ENCODE assay signal across 24 cellular contexts in genomic region chr2:65263257-65263656, GRCh38. TPM values are rescaled to one million over a fixed set of nuclear protein-coding genes. Genes with fewer than 3 reads are reported as not detected.
DNase-seq lines count a peak whose midpoint lies in the region; ATAC-seq and TF ChIP-seq lines count a peak whose summit lies in the region.
"Had no signal": no experiment of that assay in that cellular context is flagged by ENCODE, and none has a peak within 500 bp of the region (broad histone marks: within the 10 kb centered on the region; RNA-seq: fewer than 3 reads in every experiment).

No MANE protein-coding gene starts in this region.

- peak overlapping the region; percentile 39 for H3K27ac ChIP-seq in ACC112 (ENCODE audit: low read depth, low read length)
- H3K27ac ChIP-seq in IMR-90 (ENCODE audit: insufficient read depth, low read length) = no peak overlapping the region
- peak overlapping the region; percentile 13 for H3K27ac ChIP-seq in epithelial cell of prostate
- H3K27ac ChIP-seq in smooth muscle cell (ENCODE audit: low read depth) = peak overlapping the region; percentile 2
- H3K27ac ChIP-seq: BLaER1 treated with 17β-estradiol and CSF1 and Interleukin-3, amounts not matched to agents 10 nM and 100 nM had no signal

- CTCF ChIA-PET in IMR-90 (lab: Yijun Ruan, JAX) = interaction anchor here (0.5 kb wide), 1 partner anchor 13 kb away, joined by 3 read pairs; no protein-coding TSS in a partner anchor

- H3K79me1 ChIP-seq in IMR-90 (ENCODE audit: low read depth in 1 of 2, low read length in 2 of 2) = peaks cover 30 to 60% of the 10 kb centered on the region in 2 experiments

- TF ChIP-seq RAD21 in IMR-90 (IDR thresholded peaks at IDR 0.05; ENCODE audit: low read length) = no peak

- BruUV-seq in IMR-90 (replicated peaks; lab: Mats Ljungman, UMichigan) = no TSS peak

- H3K4me1 ChIP-seq in ACC112 (ENCODE audit: control insufficient read depth, insufficient read depth, low read length, unreplicated experiment) = peaks cover 5% of the 10 kb centered on the region
- H3K4me1 ChIP-seq in IMR-90 (ENCODE audit: control insufficient read depth, insufficient read depth, low read length) = peaks cover 8% of the 10 kb centered on the region
- no peaks in the 10 kb centered on the region for H3K4me1 ChIP-seq in smooth muscle cell (ENCODE audit: low read depth)

- no peak overlapping the region for H4K91ac ChIP-seq in IMR-90 (ENCODE audit: insufficient read depth, low read depth, low read length)

- no peak overlapping the region for H2BK20ac ChIP-seq in IMR-90 (ENCODE audit: low read depth, low read length)

- intact Hi-C loops in IMR-90 (cut with micrococcal nuclease) = no loop called here

- TF ChIP-seq CTCF in IMR-90 (conservative IDR thresholded peaks at IDR 0.05; ENCODE audit: low read depth, low read length) (no peak), smooth muscle cell (IDR thresholded peaks at IDR 0.05; ENCODE audit: borderline replicate concordance, insufficient read depth, poor library complexity, severe bottlenecking) (no peak)

- no peak overlapping the region for H2BK120ac ChIP-seq in IMR-90 (ENCODE audit: low read depth, low read length)

- no peaks in the 10 kb centered on the region for H3K9me3 ChIP-seq in IMR-90 (ENCODE audit: control insufficient read depth, insufficient read depth, low read length)
- no peaks in the 10 kb centered on the region for H3K9me3 ChIP-seq in smooth muscle cell (replicated peaks; ENCODE audit: low read depth)
- H3K9me3 ChIP-seq: BLaER1 treated with 17β-estradiol and CSF1 and Interleukin-3, amounts not matched to agents 10 nM and 100 nM had no signal

- H3K36me3 ChIP-seq in ACC112 (ENCODE audit: insufficient read depth, low read length) = peaks cover 18% of the 10 kb centered on the region
- H3K36me3 ChIP-seq in IMR-90 (ENCODE audit: control insufficient read depth, insufficient read depth, low read length) = peaks cover 27% of the 10 kb centered on the region
- H3K36me3 ChIP-seq in smooth muscle cell (ENCODE audit: low read depth) = no peaks in the 10 kb centered on the region

- H3K4me3 ChIP-seq in ACC112 (ENCODE audit: low read depth, low read length) (no peak overlapping the region), IMR-90 (ENCODE audit: insufficient read depth, low read depth, low read length) (no peak overlapping the region), smooth muscle cell (no peak overlapping the region)
- H3K4me3 ChIP-seq: BLaER1 treated with 17β-estradiol and CSF1 and Interleukin-3, amounts not matched to agents 10 nM and 100 nM had no signal

- H3K4ac ChIP-seq in IMR-90 (ENCODE audit: low read depth, low read length) = no peak overlapping the region

- POLR2A ChIA-PET in IMR-90 (lab: Charles Lee; ENCODE audit: unreplicated experiment) = no interaction called here

- H4K20me1 ChIP-seq in IMR-90 (ENCODE audit: insufficient read depth, low read length) = peaks cover 66% of the 10 kb centered on the region
- H4K20me1 ChIP-seq in smooth muscle cell (ENCODE audit: low read depth) = peaks cover 81% of the 10 kb centered on the region

- dilution Hi-C loops in IMR-90 (cut with HindIII; ENCODE audit: low sequenced_read_pairs, unreplicated experiment) = no loop called here

- no peak overlapping the region for H3K23ac ChIP-seq in IMR-90 (ENCODE audit: low read depth, low read length)

- H3K14ac ChIP-seq in IMR-90 (replicated peaks; ENCODE audit: low read depth, low read length) = no peak overlapping the region

- ATAC-seq in IMR-90 (ENCODE audit: low read depth) = no peak
- ATAC-seq: Panc1 had no signal

- H3K9me1 ChIP-seq in IMR-90 (ENCODE audit: insufficient read depth, low read length) = peaks cover 11% of the 10 kb centered on the region; the same call in 1 of the 2 replicates

- H4K8ac ChIP-seq in IMR-90 (ENCODE audit: low read depth in 2 of 2, low read length in 2 of 2) = no peak overlapping the region

- H3K79me2 ChIP-seq in ACC112 (ENCODE audit: control insufficient read depth, insufficient read depth, low read length, unreplicated experiment) (peaks cover 22% of the 10 kb centered on the region), smooth muscle cell (ENCODE audit: low read depth) (peaks cover 40% of the 10 kb centered on the region)

- no peak overlapping the region for H3K56ac ChIP-seq in IMR-90 (ENCODE audit: extremely low read depth, insufficient read depth, low read length)

- DNase-seq in IMR-90 (peak; percentile 32), epithelial cell of prostate (ENCODE audit: low read depth, low spot score) (no peak), smooth muscle cell (lab: John Stamatoyannopoulos, UW; ENCODE audit: unreplicated experiment) (no peak), NCI-H1417 (lab: John Stamatoyannopoulos, UW) (no peak)
- no peak for DNase-seq in activated CD4-positive, alpha-beta T cell treated with anti-CD3 and anti-CD28 coated beads for 4 hours
- no peak for DNase-seq in activated CD4-positive, CD25-positive, alpha-beta regulatory T cell treated with anti-CD3 and anti-CD28 coated beads, Interleukin-2, amount 50 U/mL, for 72 hours
- DNase-seq: AML-193; CD4-positive, alpha-beta memory T cell; COR-L47; EL; GF-D8; H7; KG1; NCI-H1048; NCI-H1417 treated with DMSO at 0.1 percent for 48 hours; NCI-H1694 treated with DMSO at 0.1 percent for 48 hours; NCI-H2081; NCI-H2227 treated with DMSO at 0.1 percent for 48 hours; NCI-H510A; NCI-H69; SHP77 treated with DMSO at 0.1 percent for 48 hours had no signal

- no peak overlapping the region for H3K18ac ChIP-seq in IMR-90 (ENCODE audit: low read depth, low read length)

- no CpG with 5 or more reads among the region's 1 CpG for WGBS in IMR-90 (ENCODE audit: extremely low coverage in 2 of 2, insufficient read length in 1 of 2), 2 experiments
- 100% methylated on average over 1 of the region's 1 CpG for WGBS in smooth muscle cell (ENCODE audit: low lambda C conversion rate)

- H3F3A ChIP-seq in smooth muscle cell (ENCODE audit: low read depth) = peaks cover 11% of the 10 kb centered on the region

- in situ Hi-C loops in IMR-90 (cut with MboI; ENCODE audit: low sequenced_read_pairs) = no loop called here

- no peak overlapping the region for H2AK5ac ChIP-seq in IMR-90 (ENCODE audit: low read depth, low read length)

- H3K4me2 ChIP-seq in IMR-90 (ENCODE audit: low read depth, low read length) (no peak overlapping the region), smooth muscle cell (no peak overlapping the region)
- H3K4me2 ChIP-seq: BLaER1 treated with 17β-estradiol and CSF1 and Interleukin-3, amounts not matched to agents 10 nM and 100 nM had no signal

- TF ChIP-seq POLR2A in IMR-90 (IDR thresholded peaks at IDR 0.05; ENCODE audit: low read depth, low read length) = no peak

- H3K9ac ChIP-seq in IMR-90 (ENCODE audit: low read depth, low read length) (no peak overlapping the region), smooth muscle cell (ENCODE audit: low read depth) (no peak overlapping the region)
- H3K9ac ChIP-seq: BLaER1 treated with 17β-estradiol and CSF1 and Interleukin-3, amounts not matched to agents 10 nM and 100 nM had no signal

- H2AFZ ChIP-seq in ACC112 (ENCODE audit: low read length, unreplicated experiment) = no peak overlapping the region
- no peak overlapping the region for H2AFZ ChIP-seq in IMR-90 (replicated peaks; ENCODE audit: low read length, poor library complexity)
- H2AFZ ChIP-seq in smooth muscle cell (ENCODE audit: low read depth) = no peak overlapping the region

- H2BK15ac ChIP-seq in IMR-90 (ENCODE audit: low read depth, low read length) = no peak overlapping the region

- no peak overlapping the region for H2BK5ac ChIP-seq in IMR-90 (ENCODE audit: low read depth, low read length, poor library complexity, severe bottlenecking)

- H4K5ac ChIP-seq in IMR-90 (ENCODE audit: low read depth, low read length) = no peak overlapping the region

- no peaks in the 10 kb centered on the region for H3K27me3 ChIP-seq in ACC112 (ENCODE audit: insufficient read depth, low read length)
- H3K27me3 ChIP-seq in IMR-90 (ENCODE audit: control insufficient read depth, insufficient read depth, low read length) = no peaks in the 10 kb centered on the region
- no peaks in the 10 kb centered on the region for H3K27me3 ChIP-seq in smooth muscle cell (ENCODE audit: low read depth)
- H3K27me3 ChIP-seq: BLaER1 treated with 17β-estradiol and CSF1 and Interleukin-3, amounts not matched to agents 10 nM and 100 nM had no signal

- H2AK9ac ChIP-seq in IMR-90 (replicated peaks; ENCODE audit: low read depth, low read length, poor library complexity) = no peak overlapping the region

TF ChIP-seq in IMR-90, 13 proteins besides CTCF, POLR2A, EP300 and RAD21:
- TF ChIP-seq USF2 (IDR thresholded peaks at IDR 0.05; ENCODE audit: low read depth, low read length) (no peak), MAFK (IDR thresholded peaks at IDR 0.05; ENCODE audit: low read depth, low read length) (no peak), RCOR1 (IDR thresholded peaks at IDR 0.05; ENCODE audit: insufficient replicate concordance, low read length) (no peak), FOS (IDR thresholded peaks at IDR 0.05; ENCODE audit: low read depth, low read length) (no peak), CHD1 (IDR thresholded peaks at IDR 0.05; ENCODE audit: low read depth, low read length) (no peak)

RNA-seq across cellular contexts. Expression of gene ACTR2, which starts 35.6 kb away (rescaled TPM):
- total RNA-seq in IMR-90 (2012; rRNA removed) (205 and 224 TPM in 2 replicates), smooth muscle cell (174 TPM in 2 replicates)
- polyA plus RNA-seq in IMR-90 (2012; rRNA removed) (98.9 and 141 TPM in 2 replicates), smooth muscle cell (107 and 108 TPM in 2 replicates)
- polyA plus RNA-seq in IMR-90 (2012; cell fraction: cytosol; rRNA removed) = 20.1 and 34.5 TPM in 2 replicates
- 2.4 and 26.8 TPM in 2 replicates for polyA plus RNA-seq in IMR-90 (2012; cell fraction: nucleus; rRNA removed; ENCODE audit: low replicate concordance)
